Comparison of ENCODE assay signal across 18 cellular contexts in genomic region chr21:38800046-38800758, GRCh38. TPM values are rescaled to one million over a fixed set of nuclear protein-coding genes. Genes with fewer than 3 reads are reported as not detected.
A peak's percentile ranks its signal among the peaks of the same experiment; 100 is the strongest.
DNase-seq lines count a peak whose midpoint lies in the region; ATAC-seq, FAIRE-seq and TF ChIP-seq lines count a peak whose summit lies in the region.
"Had no signal": no experiment of that assay in that cellular context is flagged by ENCODE, and none has a peak within 500 bp of the region (broad histone marks: within the 10 kb centered on the region; RNA-seq: fewer than 3 reads in every experiment).

No MANE protein-coding gene starts in this region.

- H2AK9ac ChIP-seq in IMR-90 (replicated peaks; ENCODE audit: low read depth, low read length, poor library complexity), result no peak overlapping the region

- H4K20me1 ChIP-seq in IMR-90 (ENCODE audit: insufficient read depth, low read length), result no peaks in the 10 kb centered on the region
- H4K20me1 ChIP-seq in smooth muscle cell (ENCODE audit: low read depth), result no peaks in the 10 kb centered on the region

- no peak overlapping the region for H3K23ac ChIP-seq in IMR-90 (ENCODE audit: low read depth, low read length)

- no peak overlapping the region for H2BK5ac ChIP-seq in IMR-90 (ENCODE audit: low read depth, low read length, poor library complexity, severe bottlenecking)

- H3K4ac ChIP-seq in IMR-90 (ENCODE audit: low read depth, low read length), result peak overlapping the region; percentile 18; the same call in 1 of the 2 replicates

- H3K79me2 ChIP-seq in smooth muscle cell (ENCODE audit: low read depth), result no peaks in the 10 kb centered on the region

- CTCF ChIA-PET in IMR-90 (lab: Yijun Ruan, JAX) (no interaction called here), Panc1 (lab: Charles Lee) (no interaction called here)

- no peak for FAIRE-seq in RCC 7860 (lab: Jason Lieb, UNC)
- FAIRE-seq: D721Med, G401.6, GM12891, GM19239 had no signal

- no peak for ATAC-seq in IMR-90 (ENCODE audit: low read depth)
- ATAC-seq in Panc1, result no peak
- ATAC-seq: CD8-positive, alpha-beta T cell had no signal

- in situ Hi-C loops in IMR-90 (cut with MboI; ENCODE audit: low sequenced_read_pairs) (loop anchor here (10.0 kb wide), 1 partner anchor 45 kb away; no protein-coding TSS in a partner anchor), Panc1 (cut with HindIII; ENCODE audit: low pct_unique_long_range_greater_than_20kb, low sequenced_read_pairs) (no loop called here)

- H3K9me1 ChIP-seq in IMR-90 (ENCODE audit: insufficient read depth, low read length), result peaks cover 8% of the 10 kb centered on the region

- DNase-seq in IMR-90 (no peak), Panc1 (ENCODE audit: low read depth, low spot score) (no peak), smooth muscle cell (lab: John Stamatoyannopoulos, UW; ENCODE audit: unreplicated experiment) (no peak), RCC 7860 (ENCODE audit: low spot score) (no peak), NCI-H128 (lab: John Stamatoyannopoulos, UW; ENCODE audit: unreplicated experiment) (no peak)
- DNase-seq: CD8-positive, alpha-beta T cell; COR-L47; DMS153; DMS79 treated with DMSO at 0.1 percent for 48 hours; EL; GOT3; HFFc6 had no signal

- peaks cover 17% of the 10 kb centered on the region for H3K4me1 ChIP-seq in IMR-90 (ENCODE audit: control insufficient read depth, insufficient read depth, low read length)
- H3K4me1 ChIP-seq in Panc1 (ENCODE audit: control insufficient read depth, insufficient read depth, low read length), result peaks cover 80% of the 10 kb centered on the region
- H3K4me1 ChIP-seq in esophagus (ENCODE audit: control insufficient read depth in 2 of 2, insufficient read depth in 2 of 2, low read length in 1 of 2), result peaks cover 4 to 10% of the 10 kb centered on the region in 2 donors
- H3K4me1 ChIP-seq in smooth muscle cell (ENCODE audit: low read depth), result peaks cover 29% of the 10 kb centered on the region

- H4K8ac ChIP-seq in IMR-90 (ENCODE audit: low read depth in 2 of 2, low read length in 2 of 2), result no peak overlapping the region

- H2AK5ac ChIP-seq in IMR-90 (ENCODE audit: low read depth, low read length), result peak overlapping the region; percentile 43

- H3K27me3 ChIP-seq in IMR-90 (ENCODE audit: control insufficient read depth, insufficient read depth, low read length) (no peaks in the 10 kb centered on the region), Panc1 (ENCODE audit: control insufficient read depth, insufficient read depth, low read length) (no peaks in the 10 kb centered on the region), esophagus (ENCODE audit: control insufficient read depth in 1 of 2, insufficient read depth in 2 of 2, low read length in 2 of 2) (no peaks in the 10 kb centered on the region), smooth muscle cell (ENCODE audit: low read depth) (no peaks in the 10 kb centered on the region)

- H3K4me2 ChIP-seq in IMR-90 (ENCODE audit: low read depth, low read length), result no peak overlapping the region
- peak overlapping the region; percentile 90 for H3K4me2 ChIP-seq in smooth muscle cell

- no peak for TF ChIP-seq RAD21 in IMR-90 (IDR thresholded peaks at IDR 0.05; ENCODE audit: low read length)

- BruUV-seq in IMR-90 (replicated peaks; lab: Mats Ljungman, UMichigan) (no TSS peak), Panc1 (replicated peaks; lab: Mats Ljungman, UMichigan) (no TSS peak)

- intact Hi-C loops in IMR-90 (cut with micrococcal nuclease) (loop anchor here (10.0 kb wide), 1 partner anchor 185 kb away; no protein-coding TSS in a partner anchor), Panc1 (cut with micrococcal nuclease; ENCODE audit: unreplicated experiment) (loop anchor here (10.0 kb wide), 1 partner anchor 285 kb away; no protein-coding TSS in a partner anchor)

- H3K56ac ChIP-seq in IMR-90 (ENCODE audit: extremely low read depth, insufficient read depth, low read length), result no peak overlapping the region

- peaks cover 40% of the 10 kb centered on the region for H3F3A ChIP-seq in smooth muscle cell (ENCODE audit: low read depth)

- H3K9me3 ChIP-seq in IMR-90 (ENCODE audit: control insufficient read depth, insufficient read depth, low read length) (no peaks in the 10 kb centered on the region), Panc1 (ENCODE audit: control insufficient read depth, insufficient read depth, low read depth, low read length) (no peaks in the 10 kb centered on the region), esophagus (ENCODE audit: control insufficient read depth in 2 of 2, insufficient read depth in 1 of 2, low read depth in 1 of 2, low read length in 1 of 2) (no peaks in the 10 kb centered on the region), smooth muscle cell (replicated peaks; ENCODE audit: low read depth) (no peaks in the 10 kb centered on the region)
- H3K9me3 ChIP-seq: HAP-1 had no signal

- no peak overlapping the region for H4K91ac ChIP-seq in IMR-90 (ENCODE audit: insufficient read depth, low read depth, low read length)

- H3K27ac ChIP-seq in IMR-90 (ENCODE audit: insufficient read depth, low read length) (no peak overlapping the region), Panc1 (ENCODE audit: low read length) (peak overlapping the region; percentile 99), esophagus (ENCODE audit: low read depth in 2 of 2, low read length in 1 of 2) (peak overlapping the region; percentile 15 to 23), smooth muscle cell (ENCODE audit: low read depth) (peak overlapping the region; percentile 98)

- TF ChIP-seq CTCF in IMR-90 (conservative IDR thresholded peaks at IDR 0.05; ENCODE audit: low read depth, low read length) (no peak), Panc1 (IDR thresholded peaks at IDR 0.05) (no peak), smooth muscle cell (IDR thresholded peaks at IDR 0.05; ENCODE audit: borderline replicate concordance, insufficient read depth, poor library complexity, severe bottlenecking) (no peak)

- H3K79me1 ChIP-seq in IMR-90 (ENCODE audit: low read depth in 1 of 2, low read length in 2 of 2), result peaks cover 0 to 8% of the 10 kb centered on the region in 2 experiments; a peak in 1 of 4 replicates

- dilution Hi-C loops in IMR-90 (cut with HindIII; ENCODE audit: low sequenced_read_pairs, unreplicated experiment), result no loop called here

- H4K5ac ChIP-seq in IMR-90 (ENCODE audit: low read depth, low read length), result no peak overlapping the region

- WGBS in IMR-90 (ENCODE audit: extremely low coverage in 2 of 2, insufficient read length in 1 of 2), 2 experiments, result no CpG with 5 or more reads among the region's 5 CpGs
- 88 to 93% methylated on average over 5 of the region's 5 CpGs for WGBS in esophagus, 2 donors
- WGBS in smooth muscle cell (ENCODE audit: low lambda C conversion rate), result 94% methylated on average over 5 of the region's 5 CpGs

- H3K4me3 ChIP-seq in IMR-90 (ENCODE audit: insufficient read depth, low read depth, low read length) (no peak overlapping the region), Panc1 (ENCODE audit: low read depth in 2 of 2, low read length in 2 of 2) (no peak overlapping the region), esophagus (ENCODE audit: low read depth in 1 of 2, low read length in 2 of 2) (no peak overlapping the region), smooth muscle cell (no peak overlapping the region)
- H3K4me3 ChIP-seq: HAP-1 had no signal

- no peak for TF ChIP-seq POLR2A in IMR-90 (IDR thresholded peaks at IDR 0.05; ENCODE audit: low read depth, low read length)

- H2AFZ ChIP-seq in IMR-90 (replicated peaks; ENCODE audit: low read length, poor library complexity) (no peak overlapping the region), smooth muscle cell (ENCODE audit: low read depth) (no peak overlapping the region)

- H3K18ac ChIP-seq in IMR-90 (ENCODE audit: low read depth, low read length), result no peak overlapping the region

- no peak overlapping the region for H2BK15ac ChIP-seq in IMR-90 (ENCODE audit: low read depth, low read length)

- H3K36me3 ChIP-seq in IMR-90 (ENCODE audit: control insufficient read depth, insufficient read depth, low read length), result no peaks in the 10 kb centered on the region
- H3K36me3 ChIP-seq in Panc1 (ENCODE audit: control insufficient read depth, insufficient read depth, low read length), result no peaks in the 10 kb centered on the region
- H3K36me3 ChIP-seq in esophagus (ENCODE audit: control insufficient read depth in 2 of 2, insufficient read depth in 2 of 2, low read length in 1 of 2), result no peaks in the 10 kb centered on the region
- H3K36me3 ChIP-seq in smooth muscle cell (ENCODE audit: low read depth), result no peaks in the 10 kb centered on the region
- H3K36me3 ChIP-seq: HAP-1 had no signal

- POLR2A ChIA-PET in IMR-90 (lab: Charles Lee; ENCODE audit: unreplicated experiment), result no interaction called here
- POLR2A ChIA-PET in Panc1 (lab: Charles Lee), result no interaction called here

- no peak overlapping the region for H2BK120ac ChIP-seq in IMR-90 (ENCODE audit: low read depth, low read length)

- H3K9ac ChIP-seq in IMR-90 (ENCODE audit: low read depth, low read length) (no peak overlapping the region), smooth muscle cell (ENCODE audit: low read depth) (no peak overlapping the region)

- H2BK20ac ChIP-seq in IMR-90 (ENCODE audit: low read depth, low read length), result no peak overlapping the region

- H3K14ac ChIP-seq in IMR-90 (replicated peaks; ENCODE audit: low read depth, low read length), result no peak overlapping the region

TF ChIP-seq in IMR-90, 13 proteins besides CTCF, POLR2A, EP300 and RAD21:
- TF ChIP-seq NFE2L2 (IDR thresholded peaks at IDR 0.05; ENCODE audit: low read depth, low read length) (no peak), SMC3 (IDR thresholded peaks at IDR 0.05; ENCODE audit: low read depth, low read length) (no peak), MAZ (IDR thresholded peaks at IDR 0.05; ENCODE audit: borderline replicate concordance, low read depth, low read length) (no peak)
- TF ChIP-seq, protein P1, sequence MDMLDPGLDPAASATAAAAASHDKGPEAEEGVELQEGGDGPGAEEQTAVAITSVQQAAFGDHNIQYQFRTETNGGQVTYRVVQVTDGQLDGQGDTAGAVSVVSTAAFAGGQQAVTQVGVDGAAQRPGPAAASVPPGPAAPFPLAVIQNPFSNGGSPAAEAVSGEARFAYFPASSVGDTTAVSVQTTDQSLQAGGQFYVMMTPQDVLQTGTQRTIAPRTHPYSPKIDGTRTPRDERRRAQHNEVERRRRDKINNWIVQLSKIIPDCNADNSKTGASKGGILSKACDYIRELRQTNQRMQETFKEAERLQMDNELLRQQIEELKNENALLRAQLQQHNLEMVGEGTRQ (IDR thresholded peaks at IDR 0.05; ENCODE audit: low read depth, low read length), result no peak

RNA-seq across cellular contexts. Expression of gene ETS2, which starts 5.5 kb away (rescaled TPM):
- total RNA-seq in IMR-90 (2012; rRNA removed) (20.6 and 21.7 TPM in 2 replicates), Panc1 (2021; ENCODE audit: unreplicated experiment) (132 TPM), smooth muscle cell (77.0 and 77.7 TPM in 2 replicates)
- polyA plus RNA-seq in IMR-90 (2012; rRNA removed) (21.3 and 22.8 TPM in 2 replicates), esophagus (10 to 100 TPM; 33.6 to 53.3 TPM), smooth muscle cell (63.8 and 65.9 TPM in 2 replicates)
- polyA plus RNA-seq in IMR-90 (2012; cell fraction: cytosol; rRNA removed), result 18.3 and 18.4 TPM in 2 replicates
- polyA plus RNA-seq in IMR-90 (2012; cell fraction: nucleus; rRNA removed; ENCODE audit: low replicate concordance), result 42.7 and 92.6 TPM in 2 replicates
- polyA plus RNA-seq in Panc1 (2012; ENCODE audit: insufficient read length), result 62.0 TPM
